Comparison of ENCODE assay signal across 13 cellular contexts in the genomic region with DNA sequence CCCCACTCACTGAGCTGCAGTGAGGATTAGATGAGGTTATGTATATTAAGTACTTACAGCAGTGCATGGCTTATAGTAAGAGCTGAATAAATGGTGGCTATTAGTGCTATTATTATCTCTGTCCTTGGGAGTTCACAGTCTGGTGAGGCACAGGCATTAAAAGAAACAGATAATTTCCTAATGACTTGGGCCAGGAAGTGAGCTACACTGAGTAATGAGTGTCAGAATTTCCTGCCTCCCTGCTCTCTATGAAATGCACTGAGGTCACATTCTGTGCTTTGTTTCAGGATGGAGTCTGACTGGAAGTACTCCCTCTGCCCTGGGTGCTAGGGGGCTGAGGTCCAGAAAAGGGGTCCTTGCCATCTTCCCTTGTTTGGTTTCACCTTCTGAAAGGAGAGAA. TPM values are rescaled to one million over a fixed set of nuclear protein-coding genes. Genes with fewer than 3 reads are reported as not detected.
A peak's percentile ranks its signal among the peaks of the same experiment; 100 is the strongest.
DNase-seq lines count a peak whose midpoint lies in the region; ATAC-seq and TF ChIP-seq lines count a peak whose summit lies in the region.
"Had no signal": no experiment of that assay in that cellular context is flagged by ENCODE, and none has a peak within 500 bp of the region (broad histone marks: within the 10 kb centered on the region; RNA-seq: fewer than 3 reads in every experiment).

No MANE protein-coding gene starts in this region.

- peak overlapping the region; percentile 86 for H3K4ac ChIP-seq in IMR-90 (ENCODE audit: low read depth, low read length)

- no peak overlapping the region for H3K9ac ChIP-seq in IMR-90 (ENCODE audit: low read depth, low read length)
- H3K9ac ChIP-seq: KMS-11 had no signal

- no peaks in the 10 kb centered on the region for H3K36me3 ChIP-seq in IMR-90 (ENCODE audit: control insufficient read depth, insufficient read depth, low read length)
- H3K36me3 ChIP-seq in HAP-1 (replicated peaks) = no peaks in the 10 kb centered on the region
- H3K36me3 ChIP-seq: upper lobe of left lung had no signal

- peak overlapping the region; percentile 37; the same call in 1 of the 2 replicates for H3K4me2 ChIP-seq in IMR-90 (ENCODE audit: low read depth, low read length)
- H3K4me2 ChIP-seq: KMS-11 had no signal

- no peaks in the 10 kb centered on the region for H4K20me1 ChIP-seq in IMR-90 (ENCODE audit: insufficient read depth, low read length)

- H4K8ac ChIP-seq in IMR-90 (ENCODE audit: low read depth in 2 of 2, low read length in 2 of 2) = peak overlapping the region; percentile 48 to 49

- 0 out of 2 replicates have a peak overlapping the region, but pooled peaks have one; percentile 7 for H4K5ac ChIP-seq in IMR-90 (ENCODE audit: low read depth, low read length)

- H3K9me3 ChIP-seq in IMR-90 (ENCODE audit: control insufficient read depth, insufficient read depth, low read length) (no peaks in the 10 kb centered on the region), HAP-1 (no peaks in the 10 kb centered on the region)
- H3K9me3 ChIP-seq: mucosa of descending colon, upper lobe of left lung had no signal

- H3K18ac ChIP-seq in IMR-90 (ENCODE audit: low read depth, low read length) = peak overlapping the region; percentile 53; the same call in 1 of the 2 replicates

- DNase-seq in AG10803 (ENCODE audit: low read depth) (peak; percentile 59), IMR-90 (peak; percentile 67), choroid plexus epithelial cell (ENCODE audit: low read depth) (peak; percentile 58), kidney glomerular epithelial cell (lab: John Stamatoyannopoulos, UW) (peak; percentile 15), HAP-1 (ENCODE audit: low spot score in 2 of 2) (no peak), activated T-cell treated with anti-CD3 and anti-CD28 coated beads for 4 hours (no peak)
- DNase-seq: activated CD4-positive, alpha-beta T cell treated with anti-CD3 and anti-CD28 coated beads, Interleukin-2, amount 10 ng/mL, durations not matched to agents 24 days and 14 days; C1 segment of cervical spinal cord; mucosa of descending colon had no signal

- no peak for TF ChIP-seq CTCF in AG10803 (conservative IDR thresholded peaks at IDR 0.05; ENCODE audit: low read length)
- TF ChIP-seq CTCF in IMR-90 (conservative IDR thresholded peaks at IDR 0.05; ENCODE audit: low read depth, low read length) = no peak
- no peak for TF ChIP-seq CTCF in choroid plexus epithelial cell (conservative IDR thresholded peaks at IDR 0.05; ENCODE audit: low read depth, low read length)

- H3K27ac ChIP-seq in IMR-90 (ENCODE audit: insufficient read depth, low read length) = peak overlapping the region; percentile 43; the same call in 1 of the 2 replicates
- H3K27ac ChIP-seq: KMS-11 had no signal

- intact Hi-C loops in IMR-90 (cut with micrococcal nuclease) = no loop called here

- no peak for TF ChIP-seq RAD21 in IMR-90 (IDR thresholded peaks at IDR 0.05; ENCODE audit: low read length)

- H3K4me3 ChIP-seq in AG10803 (ENCODE audit: low read length) = no peak overlapping the region
- H3K4me3 ChIP-seq in IMR-90 (ENCODE audit: insufficient read depth, low read depth, low read length) = no peak overlapping the region
- H3K4me3 ChIP-seq in choroid plexus epithelial cell (ENCODE audit: low read depth, low read length) = no peak overlapping the region
- no peak overlapping the region for H3K4me3 ChIP-seq in HAP-1
- H3K4me3 ChIP-seq: mucosa of descending colon, upper lobe of left lung had no signal

- no TSS peak for BruUV-seq in IMR-90 (replicated peaks; lab: Mats Ljungman, UMichigan)

- H3K27me3 ChIP-seq in IMR-90 (ENCODE audit: control insufficient read depth, insufficient read depth, low read length) (no peaks in the 10 kb centered on the region), HAP-1 (ENCODE audit: low read depth) (0 out of 2 replicates have a peak, but pooled peaks cover 5% of the 10 kb centered on the region)
- H3K27me3 ChIP-seq: upper lobe of left lung had no signal

- no peak for TF ChIP-seq POLR2A in IMR-90 (IDR thresholded peaks at IDR 0.05; ENCODE audit: low read depth, low read length)

- peak overlapping the region; percentile 92 for H4K91ac ChIP-seq in IMR-90 (ENCODE audit: insufficient read depth, low read depth, low read length)

- POLR2A ChIA-PET in IMR-90 (lab: Charles Lee; ENCODE audit: unreplicated experiment) = no interaction called here

- peak overlapping the region; percentile 92 for H2AK5ac ChIP-seq in IMR-90 (ENCODE audit: low read depth, low read length)

- H2AK9ac ChIP-seq in IMR-90 (replicated peaks; ENCODE audit: low read depth, low read length, poor library complexity) = peak overlapping the region; percentile 35

- ATAC-seq in IMR-90 (ENCODE audit: low read depth) (peak; percentile 86), GM21423 (IDR thresholded peaks at IDR 0.05; ENCODE audit: unreplicated experiment) (no peak), GM18873 (IDR thresholded peaks at IDR 0.05; ENCODE audit: low FRiP score, unreplicated experiment) (no peak)
- ATAC-seq: mucosa of descending colon had no signal

- dilution Hi-C loops in IMR-90 (cut with HindIII; ENCODE audit: low sequenced_read_pairs, unreplicated experiment) = no loop called here

- peak overlapping the region; percentile 83 for H2AFZ ChIP-seq in IMR-90 (replicated peaks; ENCODE audit: low read length, poor library complexity)

- in situ Hi-C loops in IMR-90 (cut with MboI; ENCODE audit: low sequenced_read_pairs) (no loop called here), HAP-1 (cut with MboI; ENCODE audit: low sequenced_read_pairs) (no loop called here)

- H2BK15ac ChIP-seq in IMR-90 (ENCODE audit: low read depth, low read length) = peak overlapping the region; percentile 61; the same call in 2 of the 3 replicates

- H2BK120ac ChIP-seq in IMR-90 (ENCODE audit: low read depth, low read length) = peak overlapping the region; percentile 95

- peak overlapping the region; percentile 88 for H3K14ac ChIP-seq in IMR-90 (replicated peaks; ENCODE audit: low read depth, low read length)

- H3K4me1 ChIP-seq in IMR-90 (ENCODE audit: control insufficient read depth, insufficient read depth, low read length) = peaks cover 8% of the 10 kb centered on the region
- no peaks in the 10 kb centered on the region for H3K4me1 ChIP-seq in HAP-1

- H3K56ac ChIP-seq in IMR-90 (ENCODE audit: extremely low read depth, insufficient read depth, low read length) = peak overlapping the region; percentile 27; the same call in 1 of the 2 replicates

- H2BK20ac ChIP-seq in IMR-90 (ENCODE audit: low read depth, low read length) = peak overlapping the region; percentile 99

- CTCF ChIA-PET in IMR-90 (lab: Yijun Ruan, JAX) = no interaction called here

- H2BK5ac ChIP-seq in IMR-90 (ENCODE audit: low read depth, low read length, poor library complexity, severe bottlenecking) = peak overlapping the region; percentile 82

- peak overlapping the region; percentile 53; the same call in 1 of the 2 replicates for H3K23ac ChIP-seq in IMR-90 (ENCODE audit: low read depth, low read length)

- H3K9me1 ChIP-seq in IMR-90 (ENCODE audit: insufficient read depth, low read length) = peaks cover 10% of the 10 kb centered on the region

- no peaks in the 10 kb centered on the region for H3K79me1 ChIP-seq in IMR-90 (ENCODE audit: low read depth in 1 of 2, low read length in 2 of 2)

TF ChIP-seq in IMR-90, 13 proteins besides CTCF, POLR2A, EP300 and RAD21:
- TF ChIP-seq BHLHE40 (IDR thresholded peaks at IDR 0.05; ENCODE audit: low read depth, low read length) = 0 out of 2 replicates have a peak, but pooled peaks have one; percentile 26
- no peak for TF ChIP-seq CHD1 (IDR thresholded peaks at IDR 0.05; ENCODE audit: low read depth, low read length)
- no peak for TF ChIP-seq CEBPB (IDR thresholded peaks at IDR 0.05; ENCODE audit: low read depth, low read length)
- TF ChIP-seq RCOR1 (IDR thresholded peaks at IDR 0.05; ENCODE audit: insufficient replicate concordance, low read length) = no peak
TF ChIP-seq in IMR-90: peak in this region for 1.

RNA-seq across cellular contexts. Expression of a gene that starts 48.7 kb away (rescaled TPM):
- 17.5 and 20.8 TPM in 2 replicates for total RNA-seq in IMR-90 (2012; rRNA removed)
- 24.9 and 26.7 TPM in 2 replicates for polyA plus RNA-seq in IMR-90 (2012; rRNA removed)
- polyA plus RNA-seq in IMR-90 (2012; cell fraction: cytosol; rRNA removed) = 26.8 and 38.4 TPM in 2 replicates
- polyA plus RNA-seq in IMR-90 (2012; cell fraction: nucleus; rRNA removed; ENCODE audit: low replicate concordance) = 30.8 and 37.2 TPM in 2 replicates
- total RNA-seq: activated CD4-positive, alpha-beta T cell treated with anti-CD3 and anti-CD28 coated beads, Interleukin-2, amount 10 ng/mL, durations not matched to agents 24 days and 14 days had no signal

Comparison
In these comparisons a context has a peak if more than half of its experiments do, and no peak if none do; other contexts are left out.
1. DNase-seq: peak in AG10803 (single experiment), IMR-90 (single experiment), choroid plexus epithelial cell (single experiment) and kidney glomerular epithelial cell (single experiment); none in HAP-1 (0 of 2) and activated T-cell treated with anti-CD3 and anti-CD28 coated beads for 4 hours (single experiment).